In the genomic region with DNA sequence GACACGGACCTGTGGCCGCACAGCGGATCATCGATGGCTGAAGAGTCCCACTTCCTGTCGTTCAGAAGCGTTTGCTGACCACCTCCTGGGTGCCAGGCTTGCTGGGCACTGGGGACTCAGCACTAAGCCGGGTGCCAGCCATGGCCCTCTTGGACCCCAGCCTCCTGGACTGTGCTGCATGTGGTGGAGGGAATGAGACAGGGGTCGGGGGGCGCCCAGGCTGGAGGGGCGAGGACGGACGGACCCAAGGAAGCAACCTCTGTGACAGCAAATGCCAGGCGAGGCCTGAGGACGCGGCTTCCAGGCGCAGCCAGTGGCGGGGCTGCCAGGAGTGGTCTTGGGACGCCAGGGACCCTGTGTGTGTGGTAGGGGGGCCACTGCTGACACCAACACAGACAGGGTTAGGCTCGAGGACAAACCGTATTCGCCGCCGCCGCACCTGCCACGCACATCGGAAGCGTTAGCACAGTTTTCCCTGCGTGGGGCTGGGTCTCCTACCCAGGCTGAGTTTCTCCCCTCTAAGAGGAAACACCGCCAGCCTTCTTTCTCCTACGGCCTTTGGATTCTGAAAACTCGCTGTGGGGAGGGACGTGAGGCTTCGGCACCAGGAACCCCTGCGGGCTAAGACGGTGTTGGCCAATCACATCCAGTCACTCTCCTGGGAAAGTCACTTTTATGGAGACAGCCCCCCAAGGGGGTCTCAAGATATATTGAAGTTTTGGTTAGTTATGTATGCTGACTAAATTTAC, we compare ENCODE assay signal across 3 cellular contexts.
A peak's percentile ranks its signal among the peaks of the same experiment; 100 is the strongest.
TF ChIP-seq lines count a peak whose summit lies in the region.

No MANE protein-coding gene starts in this region.

TF ChIP-seq in GM23338, 12 proteins besides CTCF, POLR2A, EP300 and RAD21 (continues in another document):
- TF ChIP-seq REST (IDR thresholded peaks at IDR 0.05; ENCODE audit: unreplicated experiment), result no peak
- no peak for TF ChIP-seq ETS1 (IDR thresholded peaks at IDR 0.05)
- no peak for TF ChIP-seq ZNF331 (CRISPR knock-in tag; IDR thresholded peaks at IDR 0.05; ENCODE audit: low read depth)
- TF ChIP-seq EZH2phosphoT487 (IDR thresholded peaks at IDR 0.05; ENCODE audit: unreplicated experiment), result no peak
- TF ChIP-seq POLR2AphosphoS5 (IDR thresholded peaks at IDR 0.05; ENCODE audit: low read depth), result no peak
- TF ChIP-seq EZH2 (IDR thresholded peaks at IDR 0.05; ENCODE audit: low read depth, unreplicated experiment), result no peak

TF ChIP-seq in K562, 482 proteins besides CTCF, POLR2A, EP300 and RAD21:
- TF ChIP-seq E2F5 (CRISPR knock-in tag; IDR thresholded peaks at IDR 0.05), result no peak
- TF ChIP-seq ZNF174 (CRISPR knock-in tag; IDR thresholded peaks at IDR 0.05), result no peak
- no peak for TF ChIP-seq FOXP4 (CRISPR knock-in tag; IDR thresholded peaks at IDR 0.05; ENCODE audit: borderline replicate concordance)
- 0 out of 2 replicates have a peak, but pooled peaks have one; percentile 28 for TF ChIP-seq ZBTB33 (CRISPR knock-in tag; IDR thresholded peaks at IDR 0.05)
- no peak for TF ChIP-seq EZH2 (IDR thresholded peaks at IDR 0.05; ENCODE audit: borderline replicate concordance, low read depth, low read length)
- peak; percentile 49; the same call in 1 of the 2 replicates for TF ChIP-seq POLR2G (IDR thresholded peaks at IDR 0.05; ENCODE audit: low read depth, low read length)
- TF ChIP-seq, protein P1, sequence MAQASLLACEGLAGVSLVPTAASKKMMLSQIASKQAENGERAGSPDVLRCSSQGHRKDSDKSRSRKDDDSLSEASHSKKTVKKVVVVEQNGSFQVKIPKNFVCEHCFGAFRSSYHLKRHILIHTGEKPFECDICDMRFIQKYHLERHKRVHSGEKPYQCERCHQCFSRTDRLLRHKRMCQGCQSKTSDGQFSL (CRISPR knock-in tag; IDR thresholded peaks at IDR 0.05), result peak; percentile 60; the same call in 1 of the 2 replicates
- TF ChIP-seq, protein P1 (tag; IDR thresholded peaks at IDR 0.05), result no peak
- TF ChIP-seq SMARCA5 (IDR thresholded peaks at IDR 0.05), result no peak
- no peak for TF ChIP-seq ZNF76 (CRISPR knock-in tag; IDR thresholded peaks at IDR 0.05; ENCODE audit: borderline replicate concordance)

TF ChIP-seq in HEK293T, 16 proteins besides CTCF, POLR2A, EP300 and RAD21:
- TF ChIP-seq ARNT (IDR thresholded peaks at IDR 0.05), result no peak
- TF ChIP-seq FOXM1 (IDR thresholded peaks at IDR 0.05; ENCODE audit: borderline replicate concordance), result no peak
- TF ChIP-seq CTBP1 (IDR thresholded peaks at IDR 0.05; ENCODE audit: borderline replicate concordance), result no peak
- TF ChIP-seq FOXK2 (IDR thresholded peaks at IDR 0.05), result no peak
- no peak for TF ChIP-seq SUZ12 (IDR thresholded peaks at IDR 0.05)
- TF ChIP-seq NFRKB (IDR thresholded peaks at IDR 0.05), result no peak
- TF ChIP-seq L3MBTL2 (conservative IDR thresholded peaks at IDR 0.05), result no peak
- TF ChIP-seq HDGF (IDR thresholded peaks at IDR 0.05; ENCODE audit: borderline replicate concordance), result no peak
- no peak for TF ChIP-seq SP1 (IDR thresholded peaks at IDR 0.05)
- TF ChIP-seq BHLHE40 (IDR thresholded peaks at IDR 0.05; ENCODE audit: borderline replicate concordance), result no peak
- TF ChIP-seq, protein P2, sequence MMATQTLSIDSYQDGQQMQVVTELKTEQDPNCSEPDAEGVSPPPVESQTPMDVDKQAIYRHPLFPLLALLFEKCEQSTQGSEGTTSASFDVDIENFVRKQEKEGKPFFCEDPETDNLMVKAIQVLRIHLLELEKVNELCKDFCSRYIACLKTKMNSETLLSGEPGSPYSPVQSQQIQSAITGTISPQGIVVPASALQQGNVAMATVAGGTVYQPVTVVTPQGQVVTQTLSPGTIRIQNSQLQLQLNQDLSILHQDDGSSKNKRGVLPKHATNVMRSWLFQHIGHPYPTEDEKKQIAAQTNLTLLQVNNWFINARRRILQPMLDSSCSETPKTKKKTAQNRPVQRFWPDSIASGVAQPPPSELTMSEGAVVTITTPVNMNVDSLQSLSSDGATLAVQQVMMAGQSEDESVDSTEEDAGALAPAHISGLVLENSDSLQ (IDR thresholded peaks at IDR 0.05), result no peak
- TF ChIP-seq ZNF384 (IDR thresholded peaks at IDR 0.05), result no peak
- TF ChIP-seq TARDBP (IDR thresholded peaks at IDR 0.05), result no peak
- TF ChIP-seq FOXA1 (IDR thresholded peaks at IDR 0.05), result no peak
- no peak for TF ChIP-seq LEF1 (IDR thresholded peaks at IDR 0.05; ENCODE audit: borderline replicate concordance)
- TF ChIP-seq ELF4 (IDR thresholded peaks at IDR 0.05), result no peak
TF ChIP-seq in HEK293T: peak in this region for 0.
